Comparison of ENCODE assay signal across 11 cellular contexts in genomic region chr3:67419779-67420178, GRCh38.
"Had no signal": no experiment of that assay in that cellular context is flagged by ENCODE, and none has a peak within 500 bp of the region (broad histone marks: within the 10 kb centered on the region; RNA-seq: fewer than 3 reads in every experiment).

No MANE protein-coding gene starts in this region.

- FAIRE-seq: H1, H54 had no signal

- H3K9ac ChIP-seq: GM23248 had no signal

- H3K27ac ChIP-seq: GM23248 had no signal

- H3K9me3 ChIP-seq: HAP-1 had no signal

- H3K4me3 ChIP-seq: GM23248, GM23338, HAP-1 had no signal

- H2AFZ ChIP-seq: GM23248, GM23338 had no signal

- H3K36me3 ChIP-seq: HAP-1 had no signal

- H3K4me2 ChIP-seq: GM23338 had no signal

- DNase-seq: GM23248, GOT3, H7, H9, HCEC 1CT, HFFc6 had no signal

- ATAC-seq: GM23338, HCT116 had no signal

- H3K4me1 ChIP-seq: HAP-1 had no signal
